Comparison of ENCODE assay signal across 8 cellular contexts in the genomic region with DNA sequence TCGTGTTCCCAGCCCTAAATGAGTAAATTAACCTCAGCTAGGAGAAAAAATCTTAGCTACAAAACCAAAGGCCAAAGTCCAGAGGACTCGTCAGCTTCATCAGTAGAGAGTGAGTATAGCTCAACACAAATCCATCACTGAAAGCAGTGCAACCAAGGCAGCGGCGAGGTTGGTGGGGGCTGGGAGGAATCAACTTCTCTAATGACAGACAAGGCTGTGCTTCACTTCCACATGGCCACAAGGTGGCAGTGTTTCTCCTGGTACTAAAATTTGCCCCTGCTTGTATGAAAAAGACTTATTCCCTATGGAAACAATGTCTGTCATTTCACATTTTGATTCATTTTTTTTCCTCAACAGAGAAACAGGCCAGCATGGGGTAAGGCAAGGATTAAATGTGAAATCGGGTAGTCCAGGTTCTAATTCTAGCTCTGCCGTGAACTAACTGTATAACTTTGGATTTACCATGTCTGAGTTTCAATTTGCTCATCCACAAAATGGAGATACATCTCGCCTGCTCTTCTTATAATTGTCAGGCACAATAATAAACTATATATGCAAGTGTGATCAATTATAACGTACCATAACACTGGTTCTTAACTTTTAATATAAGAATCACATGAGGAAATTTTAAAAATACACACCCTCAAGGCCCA. TPM values are rescaled to one million over a fixed set of nuclear protein-coding genes. Genes with fewer than 3 reads are reported as not detected.
A peak's percentile ranks its signal among the peaks of the same experiment; 100 is the strongest.
DNase-seq lines count a peak whose midpoint lies in the region; ATAC-seq and TF ChIP-seq lines count a peak whose summit lies in the region.

No MANE protein-coding gene starts in this region.

- H3K27me3 ChIP-seq in ACC112 (ENCODE audit: insufficient read depth, low read length) = no peaks in the 10 kb centered on the region

- DNase-seq in GM19240 (ENCODE audit: insufficient read length, low spot score) (peak; percentile 16), NCI-H345 treated with DMSO at 0.1 percent for 48 hours (lab: John Stamatoyannopoulos, UW; ENCODE audit: unreplicated experiment) (peak; percentile 64), choroid plexus epithelial cell (ENCODE audit: low read depth) (peak; percentile 92), left lobe of liver (ENCODE audit: low spot score) (peak; percentile 71)
- DNase-seq in activated CD4-positive, alpha-beta T cell treated with anti-CD3 and anti-CD28 coated beads for 36 hours = peak; percentile 85
- peak; percentile 68 for DNase-seq in stimulated activated CD4-positive, alpha-beta T cell treated with anti-CD3 and anti-CD28 coated beads, Interleukin-4, amount 100 ng/mL, for 1 hour

- intact Hi-C loops in activated CD4-positive, alpha-beta T cell treated with anti-CD3 and anti-CD28 coated beads for 36 hours (cut with DNase I, micrococcal nuclease) = loop anchor here (1.0 to 10.0 kb wide), 7 partner anchors 52 to 535 kb away; no protein-coding TSS in a partner anchor

- H3K4me1 ChIP-seq in ACC112 (ENCODE audit: control insufficient read depth, insufficient read depth, low read length, unreplicated experiment) = peaks cover 32% of the 10 kb centered on the region

- H3K4me3 ChIP-seq in ACC112 (ENCODE audit: low read depth, low read length) (peak overlapping the region; percentile 43; the same call in 1 of the 2 replicates), choroid plexus epithelial cell (ENCODE audit: low read depth, low read length) (no peak overlapping the region)

- no peak overlapping the region for H3K27ac Mint-ChIP-seq in activated CD4-positive, alpha-beta T cell treated with anti-CD3 and anti-CD28 coated beads for 36 hours

- peak; percentile 64 for ATAC-seq in activated CD4-positive, alpha-beta T cell treated with anti-CD3 and anti-CD28 coated beads for 36 hours
- ATAC-seq in left lobe of liver = peak; percentile 95
- ATAC-seq in HG03571 (IDR thresholded peaks at IDR 0.05; ENCODE audit: unreplicated experiment) = no peak

- no peak overlapping the region for H2AFZ ChIP-seq in ACC112 (ENCODE audit: low read length, unreplicated experiment)

- no peak overlapping the region for H3K27ac ChIP-seq in ACC112 (ENCODE audit: low read depth, low read length)

- CTCF ChIA-PET in activated CD4-positive, alpha-beta T cell treated with anti-CD3 and anti-CD28 coated beads for 36 hours (lab: Charles Lee) = interaction anchor here (0.6 to 4.6 kb wide), 48 partner anchors 10 to 1346 kb away, joined by 3 to 84 read pairs (median 5); partner anchors contain the start of genes CH25H and FAS

- no peak overlapping the region for H3K4me3 Mint-ChIP-seq in activated CD4-positive, alpha-beta T cell treated with anti-CD3 and anti-CD28 coated beads for 36 hours

- H3K9me3 Mint-ChIP-seq in activated CD4-positive, alpha-beta T cell treated with anti-CD3 and anti-CD28 coated beads for 36 hours (ENCODE audit: low read depth) = no peaks in the 10 kb centered on the region

- POLR2A ChIA-PET in activated CD4-positive, alpha-beta T cell treated with anti-CD3 and anti-CD28 coated beads for 36 hours (lab: Charles Lee) = no interaction called here

- no peaks in the 10 kb centered on the region for H3K27me3 Mint-ChIP-seq in activated CD4-positive, alpha-beta T cell treated with anti-CD3 and anti-CD28 coated beads for 36 hours

- H3K79me2 ChIP-seq in ACC112 (ENCODE audit: control insufficient read depth, insufficient read depth, low read length, unreplicated experiment) = no peaks in the 10 kb centered on the region

- no peaks in the 10 kb centered on the region for H3K36me3 ChIP-seq in ACC112 (ENCODE audit: insufficient read depth, low read length)

- peak; percentile 88 for TF ChIP-seq CTCF in choroid plexus epithelial cell (conservative IDR thresholded peaks at IDR 0.05; ENCODE audit: low read depth, low read length)

- H3K4me1 Mint-ChIP-seq in activated CD4-positive, alpha-beta T cell treated with anti-CD3 and anti-CD28 coated beads for 36 hours = peaks cover 32% of the 10 kb centered on the region

- no peaks in the 10 kb centered on the region for H3K36me3 Mint-ChIP-seq in activated CD4-positive, alpha-beta T cell treated with anti-CD3 and anti-CD28 coated beads for 36 hours (ENCODE audit: low read depth)

RNA-seq across cellular contexts. Expression of gene FAS, which starts 39.3 kb away (rescaled TPM):
- total RNA-seq in activated CD4-positive, alpha-beta T cell treated with anti-CD3 and anti-CD28 coated beads for 36 hours = 10 to 100 TPM; 34.1 to 34.9 TPM
- total RNA-seq in left lobe of liver = 13.0 TPM

Comparison
In these comparisons a context has a peak if more than half of its experiments do, and no peak if none do; other contexts are left out.
1. DNase-seq: peak in every context shown above with its lines; median percentile 92 in choroid plexus epithelial cell; 85 in activated CD4-positive, alpha-beta T cell treated with anti-CD3 and anti-CD28 coated beads for 36 hours; 71 in left lobe of liver; 68 in stimulated activated CD4-positive, alpha-beta T cell treated with anti-CD3 and anti-CD28 coated beads, Interleukin-4, amount 100 ng/mL, for 1 hour; 64 in NCI-H345 treated with DMSO at 0.1 percent for 48 hours; 16 in GM19240.